Comparison of ENCODE assay signal across 8 cellular contexts in genomic region chr1:27556781-27557595, GRCh38. TPM values are rescaled to one million over a fixed set of nuclear protein-coding genes. Genes with fewer than 3 reads are reported as not detected.
A peak's percentile ranks its signal among the peaks of the same experiment; 100 is the strongest.
DNase-seq lines count a peak whose midpoint lies in the region; ATAC-seq and TF ChIP-seq lines count a peak whose summit lies in the region.

No MANE protein-coding gene starts in this region.

- peak; percentile 95 for TF ChIP-seq CTCF in coronary artery (IDR thresholded peaks at IDR 0.05)

- H3K4me3 ChIP-seq in coronary artery: peak overlapping the region; percentile 70

- ATAC-seq in left lobe of liver: peak; percentile 80
- no peak for ATAC-seq in HG02852 (IDR thresholded peaks at IDR 0.05; ENCODE audit: unreplicated experiment)

- H3K27ac ChIP-seq in coronary artery: peak overlapping the region; percentile 84 to 98

- DNase-seq in SHP77 (lab: John Stamatoyannopoulos, UW) (peak; percentile 9 to 11), SHP77 treated with DMSO at 0.1 percent for 48 hours (lab: John Stamatoyannopoulos, UW) (no peak), NCI-H2171 treated with DMSO at 0.1 percent for 48 hours (lab: John Stamatoyannopoulos, UW) (peak; percentile 80), coronary artery (ENCODE audit: low spot score) (peak; percentile 97), left lobe of liver (ENCODE audit: low spot score) (peak; percentile 78)
- DNase-seq in activated CD4-positive, alpha-beta T cell treated with anti-CD3 and anti-CD28 coated beads for 48 hours: peak; percentile 84
- DNase-seq in stimulated activated CD4-positive, alpha-beta T cell treated with anti-CD3 and anti-CD28 coated beads, Interleukin-2, amount 100 ng/mL, for 24 hours: peak; percentile 80 to 83

RNA-seq across cellular contexts. Expression of gene AHDC1, which starts 47.0 kb away (rescaled TPM):
- total RNA-seq in left lobe of liver: 20.0 TPM
